24 cellular contexts compared by ENCODE assay signal in the genomic region with DNA sequence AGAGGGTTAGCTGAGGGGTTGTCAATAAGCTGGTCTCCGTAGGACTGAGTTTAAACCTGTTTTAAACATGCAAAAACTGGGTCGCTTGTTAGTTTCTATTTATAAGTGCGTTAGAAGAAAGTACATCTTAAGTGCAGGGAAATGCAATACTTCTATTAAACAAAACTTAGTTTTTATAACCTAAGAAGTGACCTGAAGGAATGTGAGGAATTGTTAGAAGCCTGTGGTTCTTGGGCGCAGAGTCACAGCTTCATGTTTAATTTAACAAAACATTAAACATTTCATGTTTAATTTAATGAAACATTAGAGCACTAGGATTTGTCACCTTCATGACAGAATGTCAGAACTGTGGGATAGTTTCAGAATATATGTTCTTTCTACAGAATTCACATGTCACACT.
"Had no signal": no experiment of that assay in that cellular context is flagged by ENCODE, and none has a peak within 500 bp of the region (broad histone marks: within the 10 kb centered on the region; RNA-seq: fewer than 3 reads in every experiment).

No MANE protein-coding gene starts in this region.

- H3K4me3 ChIP-seq: esophagus muscularis mucosa, gastrocnemius medialis, right lobe of liver, uterus had no signal

- H3K9me3 Mint-ChIP-seq: activated CD4-positive, alpha-beta T cell treated with anti-CD3 and anti-CD28 coated beads, Interleukin-2, amount 10 ng/mL, durations not matched to agents 7 days and 5 days; activated CD8-positive, alpha-beta T cell treated with anti-CD3 and anti-CD28 coated beads for 36 hours; nephron progenitor cell; stimulated activated naive CD8-positive, alpha-beta T cell treated with anti-CD3 and anti-CD28 coated beads, Interleukin-15, amount 100 ng/mL, for 72 hours had no signal

- H3K4me1 Mint-ChIP-seq: activated CD4-positive, alpha-beta T cell treated with anti-CD3 and anti-CD28 coated beads, Interleukin-2, amount 10 ng/mL, durations not matched to agents 7 days and 5 days; activated CD8-positive, alpha-beta memory T cell treated with anti-CD3 and anti-CD28 coated beads, Interleukin-2, amount 10 ng/mL, durations not matched to agents 7 days and 5 days; activated naive CD8-positive, alpha-beta T cell treated with anti-CD3 and anti-CD28 coated beads, Interleukin-2, amount 50 U/mL, for 24 hours; memory B cell; stimulated activated effector memory CD8-positive, alpha-beta T cell treated with anti-CD3 and anti-CD28 coated beads, Interleukin-12 subunit alpha, Interleukin-12 subunit beta, amount 100 ng/mL, for 72 hours; stimulated activated naive CD8-positive, alpha-beta T cell treated with anti-CD3 and anti-CD28 coated beads, Interleukin-15, amount 100 ng/mL, for 72 hours; T-cell had no signal

- H3K27me3 ChIP-seq: esophagus muscularis mucosa, gastrocnemius medialis, right lobe of liver, tibial nerve, uterus had no signal

- H3K9me3 ChIP-seq: esophagus muscularis mucosa, gastrocnemius medialis, right lobe of liver, tibial nerve, uterus had no signal

- H3K27ac Mint-ChIP-seq: activated CD4-positive, alpha-beta T cell treated with anti-CD3 and anti-CD28 coated beads, Interleukin-2, amount 10 ng/mL, durations not matched to agents 7 days and 5 days; activated CD8-positive, alpha-beta memory T cell treated with anti-CD3 and anti-CD28 coated beads, Interleukin-2, amount 10 ng/mL, durations not matched to agents 7 days and 5 days; activated CD8-positive, alpha-beta T cell treated with anti-CD3 and anti-CD28 coated beads for 36 hours; activated naive CD8-positive, alpha-beta T cell treated with anti-CD3 and anti-CD28 coated beads, Interleukin-2, amount 50 U/mL, for 24 hours; memory B cell; nephron progenitor cell; stimulated activated effector memory CD8-positive, alpha-beta T cell treated with anti-CD3 and anti-CD28 coated beads, Interleukin-12 subunit alpha, Interleukin-12 subunit beta, amount 100 ng/mL, for 72 hours; stimulated activated naive CD8-positive, alpha-beta T cell treated with anti-CD3 and anti-CD28 coated beads, Interleukin-15, amount 100 ng/mL, for 72 hours; T-cell had no signal

- H3K4me1 ChIP-seq: esophagus muscularis mucosa, gastrocnemius medialis, right lobe of liver, uterus had no signal

- H3K36me3 ChIP-seq: esophagus muscularis mucosa, gastrocnemius medialis, right lobe of liver, tibial nerve, uterus, WERI-Rb-1 had no signal

- H3K36me3 Mint-ChIP-seq: activated CD8-positive, alpha-beta memory T cell treated with anti-CD3 and anti-CD28 coated beads, Interleukin-2, amount 10 ng/mL, durations not matched to agents 7 days and 5 days; memory B cell; stimulated activated effector memory CD8-positive, alpha-beta T cell treated with anti-CD3 and anti-CD28 coated beads, Interleukin-12 subunit alpha, Interleukin-12 subunit beta, amount 100 ng/mL, for 72 hours; T-cell had no signal

- DNase-seq: activated CD4-positive, alpha-beta T cell treated with anti-CD3 and anti-CD28 coated beads, Interleukin-2, amount 10 ng/mL, durations not matched to agents 7 days and 5 days; activated CD4-positive, CD25-positive, alpha-beta regulatory T cell treated with anti-CD3 and anti-CD28 coated beads, Interleukin-2, amount 50 U/mL, for 72 hours; activated CD8-positive, alpha-beta memory T cell treated with anti-CD3 and anti-CD28 coated beads, Interleukin-2, amount 10 ng/mL, durations not matched to agents 7 days and 5 days; activated CD8-positive, alpha-beta T cell treated with anti-CD3 and anti-CD28 coated beads for 36 hours; activated effector memory CD4-positive, alpha-beta T cell treated with anti-CD3 and anti-CD28 coated beads, Interleukin-2, amount 50 U/mL, for 16 hours; activated naive CD4-positive, alpha-beta T cell treated with anti-CD3 and anti-CD28 coated beads, Interleukin-2, amount 50 U/mL, for 16 hours; activated naive CD8-positive, alpha-beta T cell treated with anti-CD3 and anti-CD28 coated beads, Interleukin-2, amount 50 U/mL, for 24 hours; activated T-cell treated with anti-CD3 and anti-CD28 coated beads for 4 hours; anterior cingulate cortex; effector CD8-positive, alpha-beta T cell; gastrocnemius medialis; hippocampal formation; nephron progenitor cell; right lobe of liver; small intestine; stimulated activated CD4-positive, alpha-beta T cell treated with anti-CD3 and anti-CD28 coated beads, Interleukin-2, amount 100 ng/mL, for 24 hours; stimulated activated naive CD8-positive, alpha-beta T cell treated with anti-CD3 and anti-CD28 coated beads, Interleukin-15, amount 100 ng/mL, for 72 hours; T-cell; uterus; WERI-Rb-1 had no signal

- H3K4me3 Mint-ChIP-seq: activated CD4-positive, alpha-beta T cell treated with anti-CD3 and anti-CD28 coated beads, Interleukin-2, amount 10 ng/mL, durations not matched to agents 7 days and 5 days; activated CD8-positive, alpha-beta memory T cell treated with anti-CD3 and anti-CD28 coated beads, Interleukin-2, amount 10 ng/mL, durations not matched to agents 7 days and 5 days; activated CD8-positive, alpha-beta T cell treated with anti-CD3 and anti-CD28 coated beads for 36 hours; activated naive CD8-positive, alpha-beta T cell treated with anti-CD3 and anti-CD28 coated beads, Interleukin-2, amount 50 U/mL, for 24 hours; memory B cell; nephron progenitor cell; stimulated activated effector memory CD8-positive, alpha-beta T cell treated with anti-CD3 and anti-CD28 coated beads, Interleukin-12 subunit alpha, Interleukin-12 subunit beta, amount 100 ng/mL, for 72 hours; stimulated activated naive CD8-positive, alpha-beta T cell treated with anti-CD3 and anti-CD28 coated beads, Interleukin-15, amount 100 ng/mL, for 72 hours; T-cell had no signal

- H3K27me3 Mint-ChIP-seq: activated CD4-positive, alpha-beta T cell treated with anti-CD3 and anti-CD28 coated beads, Interleukin-2, amount 10 ng/mL, durations not matched to agents 7 days and 5 days; activated CD8-positive, alpha-beta memory T cell treated with anti-CD3 and anti-CD28 coated beads, Interleukin-2, amount 10 ng/mL, durations not matched to agents 7 days and 5 days; activated CD8-positive, alpha-beta T cell treated with anti-CD3 and anti-CD28 coated beads for 36 hours; activated naive CD8-positive, alpha-beta T cell treated with anti-CD3 and anti-CD28 coated beads, Interleukin-2, amount 50 U/mL, for 24 hours; memory B cell; stimulated activated naive CD8-positive, alpha-beta T cell treated with anti-CD3 and anti-CD28 coated beads, Interleukin-15, amount 100 ng/mL, for 72 hours; T-cell had no signal

- H3K27ac ChIP-seq: esophagus muscularis mucosa, gastrocnemius medialis, right lobe of liver, uterus, WERI-Rb-1 had no signal
